8 cellular contexts compared by ENCODE assay signal in genomic region chr6:32196682-32197616, GRCh38. TPM values are rescaled to one million over a fixed set of nuclear protein-coding genes. Genes with fewer than 3 reads are reported as not detected.
DNase-seq lines count a peak whose midpoint lies in the region; ATAC-seq and TF ChIP-seq lines count a peak whose summit lies in the region.

No MANE protein-coding gene starts in this region.

- peak overlapping the region; percentile 97 for H4K8ac ChIP-seq in neuronal stem cell (ENCODE audit: low read depth, low read length)

- H3K27me3 Mint-ChIP-seq in T-helper 17 cell: no peaks in the 10 kb centered on the region

- H3K36me3 ChIP-seq in HAP-1 (replicated peaks) (no peaks in the 10 kb centered on the region), neuronal stem cell (replicated peaks in 1 of 2; ENCODE audit: control insufficient read depth in 2 of 2, insufficient read depth in 2 of 2, low read length in 2 of 2) (no peaks in the 10 kb centered on the region)

- H3K27ac Mint-ChIP-seq in T-helper 17 cell: peak overlapping the region; percentile 94

- no CpG with 5 or more reads among the region's 28 CpGs for WGBS in neuronal stem cell (ENCODE audit: extremely low coverage in 2 of 2, insufficient read length in 2 of 2, insufficient replicate concordance in 1 of 2), 2 donors

- H3K36me3 Mint-ChIP-seq in T-helper 17 cell (ENCODE audit: low read depth): no peaks in the 10 kb centered on the region

- H2BK15ac ChIP-seq in neuronal stem cell (ENCODE audit: low read length): peak overlapping the region; percentile 100

- H3K27ac ChIP-seq in neuronal stem cell (replicated peaks; ENCODE audit: low read length): peak overlapping the region; percentile 100

- DNase-seq in HAP-1 (ENCODE audit: low spot score in 2 of 2) (no peak), T-helper 17 cell (no peak), fibroblast of mammary gland (ENCODE audit: low read depth) (no peak), neuronal stem cell (ENCODE audit: low spot score) (no peak), KG1 (lab: John Stamatoyannopoulos, UW) (no peak), SW480 (ENCODE audit: low spot score) (no peak), GM13977 (ENCODE audit: low spot score) (no peak)

- no peak for TF ChIP-seq CTCF in fibroblast of mammary gland (conservative IDR thresholded peaks at IDR 0.05; ENCODE audit: control insufficient read depth, insufficient read depth, low read depth, low read length)
- no peak for TF ChIP-seq CTCF in GM13977 (IDR thresholded peaks at IDR 0.05; ENCODE audit: extremely low read depth, insufficient read depth, missing control alignments)

- H2AK5ac ChIP-seq in neuronal stem cell (ENCODE audit: low read depth, low read length): peak overlapping the region; percentile 99

- H3K4me1 Mint-ChIP-seq in T-helper 17 cell: peaks cover 34% of the 10 kb centered on the region

- H3K4me3 ChIP-seq in HAP-1: peak overlapping the region; percentile 49
- peak overlapping the region; percentile 75 for H3K4me3 ChIP-seq in fibroblast of mammary gland (ENCODE audit: control insufficient read depth, low read depth, low read length)
- H3K4me3 ChIP-seq in neuronal stem cell (ENCODE audit: low read length in 2 of 2): peak overlapping the region; percentile 56 to 61

- ATAC-seq in T-helper 17 cell (no peak), HG03439 (IDR thresholded peaks at IDR 0.05; ENCODE audit: unreplicated experiment) (no peak)

- H3K4me1 ChIP-seq in HAP-1: peaks cover 12% of the 10 kb centered on the region
- H3K4me1 ChIP-seq in neuronal stem cell (ENCODE audit: control insufficient read depth in 2 of 2, insufficient read depth in 1 of 2, low read depth in 1 of 2, low read length in 2 of 2): peaks cover 23 to 24% of the 10 kb centered on the region in 2 donors

- peak overlapping the region; percentile 100 for H2BK5ac ChIP-seq in neuronal stem cell (ENCODE audit: low read length)

- peak overlapping the region; percentile 79 for H2AFZ ChIP-seq in neuronal stem cell (ENCODE audit: low read length)

- H3K27me3 ChIP-seq in HAP-1 (ENCODE audit: low read depth) (no peaks in the 10 kb centered on the region), neuronal stem cell (ENCODE audit: control insufficient read depth in 3 of 3, insufficient read depth in 3 of 3, low read depth in 1 of 3, low read length in 3 of 3) (no peaks in the 10 kb centered on the region)

- peak overlapping the region; percentile 95 for H2BK120ac ChIP-seq in neuronal stem cell (ENCODE audit: low read depth, low read length)

- H3K79me1 ChIP-seq in neuronal stem cell (ENCODE audit: low read depth, low read length): no peaks in the 10 kb centered on the region

- peak overlapping the region; percentile 89 for H3K4me2 ChIP-seq in neuronal stem cell (ENCODE audit: insufficient read depth, low read length, poor library complexity, severe bottlenecking)

- in situ Hi-C loops in HAP-1 (cut with MboI; ENCODE audit: low sequenced_read_pairs) (no loop called here), GM13977 (cut with MboI; ENCODE audit: low pct_unique_long_range_greater_than_20kb, low sequenced_read_pairs, unreplicated experiment) (no loop called here)

- peak overlapping the region; percentile 97 for H4K91ac ChIP-seq in neuronal stem cell (ENCODE audit: low read depth, low read length, poor library complexity)

- H3K18ac ChIP-seq in neuronal stem cell (ENCODE audit: low read length): peak overlapping the region; percentile 100

- H3K9me3 ChIP-seq in HAP-1: no peaks in the 10 kb centered on the region
- no peaks in the 10 kb centered on the region for H3K9me3 ChIP-seq in T-helper 17 cell (ENCODE audit: control insufficient read depth, low read length, poor library complexity, severe bottlenecking)
- H3K9me3 ChIP-seq in neuronal stem cell (replicated peaks in 1 of 2; ENCODE audit: control insufficient read depth in 2 of 2, insufficient read depth in 1 of 2, low read depth in 1 of 2, low read length in 2 of 2): no peaks in the 10 kb centered on the region

- H3K4me3 Mint-ChIP-seq in T-helper 17 cell: peak overlapping the region; percentile 92

- peak overlapping the region; percentile 98 for H2BK12ac ChIP-seq in neuronal stem cell (ENCODE audit: low read length)

- peak overlapping the region; percentile 72 for H3K14ac ChIP-seq in neuronal stem cell (ENCODE audit: low read length)

- peak overlapping the region; percentile 68 for H3K23ac ChIP-seq in neuronal stem cell (ENCODE audit: low read depth, low read length, poor library complexity)

- peak overlapping the region; percentile 89 for H3K9ac ChIP-seq in neuronal stem cell (ENCODE audit: low read depth, low read length, poor library complexity)

- peak overlapping the region; percentile 96 for H3K4ac ChIP-seq in neuronal stem cell (ENCODE audit: low read length)

RNA-seq across cellular contexts. Expression of gene GPSM3, which starts 4.5 kb away (rescaled TPM):
- total RNA-seq in T-helper 17 cell: 100 to 1,000 TPM; 268 to 291 TPM
- 4.2 TPM for polyA plus RNA-seq in neuronal stem cell (2013, experiment 1 of 2)
- 4.2 TPM for polyA plus RNA-seq in neuronal stem cell (2013, experiment 2 of 2)

RNA-seq across cellular contexts. Expression of gene PBX2, which starts 6.9 kb away (rescaled TPM):
- total RNA-seq in T-helper 17 cell: 100 to 1,000 TPM; 103 to 110 TPM
- polyA plus RNA-seq in neuronal stem cell (2013, experiment 1 of 2): 154 TPM
- polyA plus RNA-seq in neuronal stem cell (2013, experiment 2 of 2): 155 TPM

RNA-seq across cellular contexts. Expression of gene AGER, which starts 12.9 kb away (rescaled TPM):
- total RNA-seq in T-helper 17 cell: 10 to 100 TPM; 22.2 to 27.4 TPM
- polyA plus RNA-seq in neuronal stem cell (2013, experiment 1 of 2): 19.9 TPM
- 18.7 TPM for polyA plus RNA-seq in neuronal stem cell (2013, experiment 2 of 2)

RNA-seq across cellular contexts. Expression of gene RNF5, which starts 18.7 kb away (rescaled TPM):
- 10 to 100 TPM; 20.9 to 30.0 TPM for total RNA-seq in T-helper 17 cell
- polyA plus RNA-seq in neuronal stem cell (2013, experiment 1 of 2): 152 TPM
- polyA plus RNA-seq in neuronal stem cell (2013, experiment 2 of 2): 145 TPM

RNA-seq across cellular contexts. Expression of gene AGPAT1, which starts 21.1 kb away (rescaled TPM):
- 10 to 100 TPM; 22.7 to 54.2 TPM for total RNA-seq in T-helper 17 cell
- 110 TPM for polyA plus RNA-seq in neuronal stem cell (2013, experiment 1 of 2)
- polyA plus RNA-seq in neuronal stem cell (2013, experiment 2 of 2): 106 TPM
